Comparison of ENCODE assay signal across 1 cellular context in the genomic region with DNA sequence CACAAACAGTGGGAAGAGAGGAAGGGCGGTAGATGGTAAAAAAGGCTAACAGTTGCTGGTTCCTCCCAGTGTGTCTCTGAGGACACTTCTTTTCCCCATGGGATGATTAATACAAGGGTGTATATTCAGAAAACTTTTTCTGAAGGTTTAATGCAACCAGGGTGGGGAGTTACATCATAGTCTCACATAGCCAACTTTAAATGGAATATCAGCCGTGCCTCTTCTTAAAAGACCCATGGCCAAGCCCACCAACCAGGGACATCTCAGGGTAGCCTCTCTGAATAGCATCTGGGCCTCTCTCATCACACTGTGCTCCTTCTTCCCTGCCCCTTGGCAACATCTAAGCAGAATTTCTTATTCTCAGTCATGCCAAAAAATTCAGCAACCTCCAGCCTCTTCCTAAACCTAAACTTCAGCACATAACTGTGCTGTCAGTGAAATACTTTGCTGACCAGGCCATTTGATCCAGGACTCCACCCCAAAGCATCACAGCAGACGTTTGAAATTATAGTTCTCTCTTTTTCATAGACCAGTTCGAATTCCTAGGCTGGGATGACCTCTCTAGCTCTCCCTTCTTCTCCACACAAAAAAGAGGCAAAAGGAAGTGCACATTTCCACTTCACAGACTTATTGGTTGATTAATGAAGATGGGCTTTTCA.
TF ChIP-seq lines count a peak whose summit lies in the region.

No MANE protein-coding gene starts in this region.

TF ChIP-seq in HEK293, 187 proteins besides CTCF, POLR2A, EP300 and RAD21 (continued from another document):
- no peak for TF ChIP-seq KLF10 (tag by site-specific recombination; IDR thresholded peaks at IDR 0.05)
- TF ChIP-seq ZNF23 (tag by site-specific recombination; IDR thresholded peaks at IDR 0.05; ENCODE audit: borderline replicate concordance), result no peak
- TF ChIP-seq ZNF776 (tag by site-specific recombination; IDR thresholded peaks at IDR 0.05; ENCODE audit: borderline replicate concordance), result no peak
- no peak for TF ChIP-seq KLF1 (tag by site-specific recombination; IDR thresholded peaks at IDR 0.05)
- TF ChIP-seq REST (tag by site-specific recombination; IDR thresholded peaks at IDR 0.05), result no peak
- TF ChIP-seq, protein P1, sequence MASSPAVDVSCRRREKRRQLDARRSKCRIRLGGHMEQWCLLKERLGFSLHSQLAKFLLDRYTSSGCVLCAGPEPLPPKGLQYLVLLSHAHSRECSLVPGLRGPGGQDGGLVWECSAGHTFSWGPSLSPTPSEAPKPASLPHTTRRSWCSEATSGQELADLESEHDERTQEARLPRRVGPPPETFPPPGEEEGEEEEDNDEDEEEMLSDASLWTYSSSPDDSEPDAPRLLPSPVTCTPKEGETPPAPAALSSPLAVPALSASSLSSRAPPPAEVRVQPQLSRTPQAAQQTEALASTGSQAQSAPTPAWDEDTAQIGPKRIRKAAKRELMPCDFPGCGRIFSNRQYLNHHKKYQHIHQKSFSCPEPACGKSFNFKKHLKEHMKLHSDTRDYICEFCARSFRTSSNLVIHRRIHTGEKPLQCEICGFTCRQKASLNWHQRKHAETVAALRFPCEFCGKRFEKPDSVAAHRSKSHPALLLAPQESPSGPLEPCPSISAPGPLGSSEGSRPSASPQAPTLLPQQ (tag by site-specific recombination; IDR thresholded peaks at IDR 0.05), result no peak
- no peak for TF ChIP-seq ZNF654 (tag by site-specific recombination; IDR thresholded peaks at IDR 0.05; ENCODE audit: low read depth)
- no peak for TF ChIP-seq ZNF394 (tag by site-specific recombination; IDR thresholded peaks at IDR 0.05; ENCODE audit: borderline replicate concordance)
